ENCODE assay signal across 11 cellular contexts in the genomic region with DNA sequence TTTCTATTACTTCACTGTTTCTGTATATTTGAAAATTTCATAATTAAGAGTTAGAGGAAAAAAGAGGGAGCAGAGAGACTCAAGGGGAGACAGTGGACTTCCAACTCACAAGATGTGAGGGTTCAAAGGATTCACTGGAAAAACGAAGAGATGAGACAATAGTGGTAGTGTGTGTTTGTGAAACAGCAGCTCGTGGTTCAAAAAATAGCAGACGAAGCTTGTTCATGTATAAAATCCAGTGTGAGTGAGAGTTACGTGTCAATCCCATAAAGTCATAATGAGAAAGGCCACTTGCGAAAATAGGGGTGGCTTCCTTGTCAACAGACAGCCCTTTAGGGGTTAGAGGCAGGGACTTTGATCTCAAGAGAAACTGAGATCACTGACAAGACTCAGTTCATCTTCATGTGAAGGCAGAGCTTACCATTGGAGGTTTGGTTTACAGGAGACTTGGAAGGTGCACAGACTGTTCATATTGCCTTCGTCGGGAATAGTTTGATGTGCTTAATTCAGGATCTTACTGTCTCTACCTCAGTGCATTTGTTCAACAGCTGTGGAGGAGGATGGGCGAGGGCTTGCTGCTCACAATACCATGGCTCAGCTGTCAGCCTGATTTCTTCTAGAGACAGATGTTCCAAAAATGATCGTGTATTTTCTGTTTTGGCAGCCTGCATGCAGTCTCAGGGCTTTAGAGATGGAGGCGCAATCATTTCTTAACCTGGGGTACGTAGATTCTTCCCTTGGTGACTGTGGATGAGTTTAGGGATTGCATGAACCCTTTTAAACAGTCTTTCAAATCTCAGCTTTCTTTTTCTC.
DNase-seq lines count a peak whose midpoint lies in the region; ATAC-seq and FAIRE-seq lines count a peak whose summit lies in the region.
"Had no signal": no experiment of that assay in that cellular context is flagged by ENCODE, and none has a peak within 500 bp of the region (broad histone marks: within the 10 kb centered on the region; RNA-seq: fewer than 3 reads in every experiment).

No MANE protein-coding gene starts in this region.

- peaks cover 8% of the 10 kb centered on the region for H3K36me3 Mint-ChIP-seq in activated CD4-positive, alpha-beta T cell treated with anti-CD3 and anti-CD28 coated beads, Interleukin-2, amount 10 ng/mL, durations not matched to agents 7 days and 5 days (ENCODE audit: low read depth)

- ATAC-seq in GM21528 (IDR thresholded peaks at IDR 0.05; ENCODE audit: low FRiP score, unreplicated experiment): peak; percentile 79
- peak; percentile 62 for ATAC-seq in HG03520 (IDR thresholded peaks at IDR 0.05; ENCODE audit: unreplicated experiment)
- ATAC-seq: A549 had no signal

- no peaks in the 10 kb centered on the region for H3K27me3 Mint-ChIP-seq in activated CD4-positive, alpha-beta T cell treated with anti-CD3 and anti-CD28 coated beads, Interleukin-2, amount 10 ng/mL, durations not matched to agents 7 days and 5 days

- FAIRE-seq in islet of Langerhans (lab: Jason Lieb, UNC): peak; percentile 36
- FAIRE-seq: A549 had no signal

- POLR2A ChIA-PET in activated CD4-positive, alpha-beta T cell treated with anti-CD3 and anti-CD28 coated beads, Interleukin-2, amount 10 ng/mL, durations not matched to agents 7 days and 5 days (lab: Charles Lee): interaction anchor here (1.0 to 1.2 kb wide), 2 partner anchors 101 to 106 kb away, joined by 3 to 5 read pairs; a partner anchor contains a TSS

- CTCF ChIA-PET in activated CD4-positive, alpha-beta T cell treated with anti-CD3 and anti-CD28 coated beads, Interleukin-2, amount 10 ng/mL, durations not matched to agents 7 days and 5 days (lab: Charles Lee): interaction anchor here (0.9 to 1.4 kb wide), 6 partner anchors 10 to 102 kb away, joined by 3 to 4 read pairs (median 3); no protein-coding TSS in a partner anchor

- H3K4me3 Mint-ChIP-seq in activated CD4-positive, alpha-beta T cell treated with anti-CD3 and anti-CD28 coated beads, Interleukin-2, amount 10 ng/mL, durations not matched to agents 7 days and 5 days: no peak overlapping the region

- H3K4me1 Mint-ChIP-seq in activated CD4-positive, alpha-beta T cell treated with anti-CD3 and anti-CD28 coated beads, Interleukin-2, amount 10 ng/mL, durations not matched to agents 7 days and 5 days: peaks cover 15% of the 10 kb centered on the region

- H3K27ac Mint-ChIP-seq in activated CD4-positive, alpha-beta T cell treated with anti-CD3 and anti-CD28 coated beads, Interleukin-2, amount 10 ng/mL, durations not matched to agents 7 days and 5 days: no peak overlapping the region

- DNase-seq in activated CD4-positive, alpha-beta T cell treated with anti-CD3 and anti-CD28 coated beads, Interleukin-2, amount 10 ng/mL, durations not matched to agents 7 days and 5 days: peak; percentile 10
- no peak for DNase-seq in activated CD4-positive, alpha-beta T cell treated with anti-CD3 and anti-CD28 coated beads, Interleukin-2, amount 50 U/mL, for 1 hour
- DNase-seq in GF-D8 (lab: John Stamatoyannopoulos, UW) (no peak), EL (no peak), globus pallidus (ENCODE audit: low spot score) (no peak)
- DNase-seq: RPMI8226; stimulated activated naive CD4-positive, alpha-beta T cell treated with Interleukin-2 at 50 U/mL for 16 hours had no signal

- peaks cover 14% of the 10 kb centered on the region for H3K9me3 Mint-ChIP-seq in activated CD4-positive, alpha-beta T cell treated with anti-CD3 and anti-CD28 coated beads, Interleukin-2, amount 10 ng/mL, durations not matched to agents 7 days and 5 days
